22 cellular contexts compared by ENCODE assay signal in genomic region chr1:223466156-223466555, GRCh38.
"Had no signal": no experiment of that assay in that cellular context is flagged by ENCODE, and none has a peak within 500 bp of the region (broad histone marks: within the 10 kb centered on the region; RNA-seq: fewer than 3 reads in every experiment).

No MANE protein-coding gene starts in this region.

- H3K4me3 ChIP-seq: MG63, SJSA1, SK-N-MC had no signal

- H3K27ac ChIP-seq: SJSA1, SK-N-MC had no signal

- DNase-seq: IMR-90, Karpas-422, KG1, MG63, NCI-H1092, NCI-H1105 treated with DMSO at 0.1 percent for 48 hours, NCI-H1417 treated with DMSO at 0.1 percent for 48 hours, NCI-H146, NCI-H187 treated with DMSO at 0.1 percent for 48 hours, NCI-H2029 treated with DMSO at 0.1 percent for 48 hours, NCI-H2171 treated with DMSO at 0.1 percent for 48 hours, NCI-H345, NCI-H510A, NCI-H524 treated with DMSO at 0.1 percent for 48 hours, NCI-H69, NCI-H774, Right ventricle myocardium superior, RPMI8226, SIG-M5 had no signal

- ATAC-seq: HepG2 had no signal
